Comparison of ENCODE assay signal across 1 cellular context in genomic region chr13:52179925-52180324, GRCh38.
TF ChIP-seq lines count a peak whose summit lies in the region.

No MANE protein-coding gene starts in this region.

TF ChIP-seq in GM12878, 131 proteins besides CTCF, POLR2A, EP300 and RAD21 (continued from another document):
- TF ChIP-seq E2F4 (IDR thresholded peaks at IDR 0.05; ENCODE audit: low read depth, low read length) (no peak), POLR2AphosphoS5 (IDR thresholded peaks at IDR 0.05; ENCODE audit: low read length) (no peak), HDAC2 (IDR thresholded peaks at IDR 0.05) (no peak)
